11 cellular contexts compared by ENCODE assay signal in the genomic region with DNA sequence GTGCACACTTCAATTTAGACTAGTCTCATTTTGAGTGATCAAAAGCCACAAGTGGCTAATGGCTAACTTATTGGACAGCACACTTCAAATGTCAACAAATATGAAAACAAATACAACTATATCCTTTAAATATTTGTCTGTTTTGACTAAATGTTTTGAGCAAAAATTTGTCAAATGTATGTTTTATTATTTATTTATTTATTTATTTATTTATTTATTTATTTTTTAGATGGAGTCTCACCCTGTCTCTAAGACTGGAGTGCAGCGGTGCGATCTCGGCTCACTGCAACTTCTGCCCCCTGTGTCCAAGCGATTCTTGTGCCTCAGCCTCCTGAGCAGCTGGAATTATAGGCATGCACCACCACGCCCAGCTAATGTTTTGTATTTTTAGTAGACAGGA.
"Had no signal": no experiment of that assay in that cellular context is flagged by ENCODE, and none has a peak within 500 bp of the region (broad histone marks: within the 10 kb centered on the region; RNA-seq: fewer than 3 reads in every experiment).

No MANE protein-coding gene starts in this region.

- H3K4me3 ChIP-seq: GM23248, GM23338, HAP-1 had no signal

- H3K4me2 ChIP-seq: GM23338 had no signal

- H3K4me3 Mint-ChIP-seq: GM23338, H9, HFFc6 had no signal

- H3K9me3 ChIP-seq: HAP-1 had no signal

- FAIRE-seq: H1, H54 had no signal

- H3K27ac ChIP-seq: GM23248 had no signal

- ATAC-seq: GM23338, HCT116 had no signal

- H3K9me3 Mint-ChIP-seq: GM23338 had no signal

- H3K36me3 ChIP-seq: HAP-1 had no signal

- DNase-seq: GM23248, GOT3, H7, H9, HCEC 1CT, HFFc6 had no signal

- H3K27ac Mint-ChIP-seq: GM23338, H9, HFFc6 had no signal

- H3K4me1 ChIP-seq: HAP-1 had no signal
